Comparison of ENCODE assay signal across 26 cellular contexts in genomic region chr13:49256841-49257240, GRCh38. TPM values are rescaled to one million over a fixed set of nuclear protein-coding genes. Genes with fewer than 3 reads are reported as not detected.
DNase-seq lines count a peak whose midpoint lies in the region; ATAC-seq, FAIRE-seq and TF ChIP-seq lines count a peak whose summit lies in the region.
"Had no signal": no experiment of that assay in that cellular context is flagged by ENCODE, and none has a peak within 500 bp of the region (broad histone marks: within the 10 kb centered on the region; RNA-seq: fewer than 3 reads in every experiment).

No MANE protein-coding gene starts in this region.

- H3K4me1 ChIP-seq in vagina = no peaks in the 10 kb centered on the region
- H3K4me1 ChIP-seq: Caco-2 had no signal

- H3K9me3 Mint-ChIP-seq in activated naive CD8-positive, alpha-beta T cell (ENCODE audit: low read depth) = no peaks in the 10 kb centered on the region
- H3K9me3 Mint-ChIP-seq in activated naive CD8-positive, alpha-beta T cell treated with anti-CD3 and anti-CD28 coated beads, Interleukin-2, amount 50 U/mL, for 24 hours = no peaks in the 10 kb centered on the region
- H3K9me3 Mint-ChIP-seq: activated naive CD4-positive, alpha-beta T cell treated with anti-CD3 and anti-CD28 coated beads for 36 hours; GM23338; stimulated activated naive CD8-positive, alpha-beta T cell treated with anti-CD3 and anti-CD28 coated beads, Interleukin-15, Interleukin-2, amounts not matched to agents 100 ng/mL and 50 ng/mL, for 24 hours had no signal

- H3K27me3 ChIP-seq in vagina = no peaks in the 10 kb centered on the region
- H3K27me3 ChIP-seq: dorsolateral prefrontal cortex, heart right ventricle had no signal

- no peaks in the 10 kb centered on the region for H3K9me3 ChIP-seq in vagina
- H3K9me3 ChIP-seq: Caco-2, heart right ventricle had no signal

- peaks cover 0 to 40% of the 10 kb centered on the region in 2 donors for H3K36me3 ChIP-seq in vagina

- FAIRE-seq in HTR-8/SVneo (lab: Jason Lieb, UNC) = no peak
- FAIRE-seq: GM12892, urothelium cell line had no signal

- no peak for TF ChIP-seq CTCF in vagina (IDR thresholded peaks at IDR 0.05)

- no peaks in the 10 kb centered on the region for H3K27me3 Mint-ChIP-seq in activated naive CD8-positive, alpha-beta T cell
- no peaks in the 10 kb centered on the region for H3K27me3 Mint-ChIP-seq in activated naive CD8-positive, alpha-beta T cell treated with anti-CD3 and anti-CD28 coated beads, Interleukin-2, amount 50 U/mL, for 24 hours
- H3K27me3 Mint-ChIP-seq: stimulated activated naive CD8-positive, alpha-beta T cell treated with anti-CD3 and anti-CD28 coated beads, Interleukin-15, Interleukin-2, amounts not matched to agents 100 ng/mL and 50 ng/mL, for 24 hours had no signal

- ATAC-seq in activated naive CD8-positive, alpha-beta T cell treated with anti-CD3 and anti-CD28 coated beads, Interleukin-2, amount 50 U/mL, for 24 hours = no peak
- ATAC-seq: esophagus mucosa, GM23338, heart right ventricle had no signal

- peaks cover 36% of the 10 kb centered on the region for H3K36me3 Mint-ChIP-seq in activated naive CD8-positive, alpha-beta T cell
- H3K36me3 Mint-ChIP-seq in activated naive CD8-positive, alpha-beta T cell treated with anti-CD3 and anti-CD28 coated beads, Interleukin-2, amount 50 U/mL, for 24 hours (ENCODE audit: low read depth) = peaks cover 48% of the 10 kb centered on the region

- TF ChIP-seq POLR2A in vagina (IDR thresholded peaks at IDR 0.05) = no peak

- no peak for DNase-seq in activated naive CD8-positive, alpha-beta T cell treated with anti-CD3 and anti-CD28 coated beads, Interleukin-2, amount 50 U/mL, for 24 hours
- peak; percentile 11 for DNase-seq in astrocyte of the hippocampus (ENCODE audit: low read depth, low spot score)
- peak; percentile 69 for DNase-seq in fibroblast of the conjunctiva (ENCODE audit: low read depth)
- DNase-seq in vagina (ENCODE audit: extremely low spot score in 2 of 2) = no peak
- DNase-seq in HTR-8/SVneo (ENCODE audit: insufficient read length, low spot score) = no peak
- no peak for DNase-seq in LoVo (ENCODE audit: low spot score)
- DNase-seq in stimulated activated naive CD4-positive, alpha-beta T cell treated with Interleukin-2 at 50 U/mL for 16 hours (lab: John Stamatoyannopoulos, UW) = no peak
- DNase-seq: activated CD4-positive, alpha-beta T cell treated with anti-CD3 and anti-CD28 coated beads for 1 hour; activated naive CD4-positive, alpha-beta T cell treated with anti-CD3 and anti-CD28 coated beads for 36 hours; Caco-2; dorsolateral prefrontal cortex; heart right ventricle; kidney glomerular epithelial cell; NCI-H1105 treated with DMSO at 0.1 percent for 48 hours; PC-9; retina; stimulated activated CD4-positive, alpha-beta T cell treated with anti-CD3 and anti-CD28 coated beads, Interleukin-15, amount 100 ng/mL, for 24 hours had no signal

- H3K27ac Mint-ChIP-seq in activated naive CD8-positive, alpha-beta T cell = peak overlapping the region; percentile 7
- H3K27ac Mint-ChIP-seq in activated naive CD8-positive, alpha-beta T cell treated with anti-CD3 and anti-CD28 coated beads, Interleukin-2, amount 50 U/mL, for 24 hours = no peak overlapping the region
- H3K27ac Mint-ChIP-seq: activated naive CD4-positive, alpha-beta T cell treated with anti-CD3 and anti-CD28 coated beads for 36 hours; GM23338 had no signal

- no peak overlapping the region for H3K4me3 ChIP-seq in vagina
- H3K4me3 ChIP-seq: GM23338, PC-9, SK-N-MC had no signal

- H3K4me1 Mint-ChIP-seq in activated naive CD8-positive, alpha-beta T cell (ENCODE audit: low read depth) = peaks cover 48% of the 10 kb centered on the region
- peaks cover 45% of the 10 kb centered on the region for H3K4me1 Mint-ChIP-seq in activated naive CD8-positive, alpha-beta T cell treated with anti-CD3 and anti-CD28 coated beads, Interleukin-2, amount 50 U/mL, for 24 hours
- H3K4me1 Mint-ChIP-seq: GM23338 had no signal

- peak overlapping the region; percentile 40 for H3K27ac ChIP-seq in vagina
- H3K27ac ChIP-seq: KMS-11, PC-9, SK-N-MC had no signal

- intact Hi-C loops in vagina (cut with DNase I) = no loop called here

- H3K4me3 Mint-ChIP-seq in activated naive CD8-positive, alpha-beta T cell = peak overlapping the region; percentile 17
- no peak overlapping the region for H3K4me3 Mint-ChIP-seq in activated naive CD8-positive, alpha-beta T cell treated with anti-CD3 and anti-CD28 coated beads, Interleukin-2, amount 50 U/mL, for 24 hours
- H3K4me3 Mint-ChIP-seq: GM23338 had no signal

RNA-seq across cellular contexts. Expression of gene CDADC1, which starts 9.1 kb away (rescaled TPM):
- 6.9 TPM for total RNA-seq in vagina

RNA-seq across cellular contexts. Expression of gene MLNR, which starts 36.7 kb away (rescaled TPM):
- not detected for total RNA-seq in vagina
- total RNA-seq: activated naive CD4-positive, alpha-beta T cell treated with anti-CD3 and anti-CD28 coated beads for 36 hours; Caco-2; dorsolateral prefrontal cortex; esophagus mucosa; G401; heart right ventricle; PC-9 had no signal

Comparison
In these comparisons a context has a peak if more than half of its experiments do, and no peak if none do; other contexts are left out.
1. DNase-seq: peak in astrocyte of the hippocampus (single experiment) and fibroblast of the conjunctiva (single experiment); none in activated naive CD8-positive, alpha-beta T cell treated with anti-CD3 and anti-CD28 coated beads, Interleukin-2, amount 50 U/mL, for 24 hours (single experiment), vagina (0 of 2), HTR-8/SVneo (single experiment), LoVo (single experiment) and stimulated activated naive CD4-positive, alpha-beta T cell treated with Interleukin-2 at 50 U/mL for 16 hours (single experiment).